Comparison of ENCODE assay signal across 37 cellular contexts in genomic region chr2:232196802-232197201, GRCh38.
"Had no signal": no experiment of that assay in that cellular context is flagged by ENCODE, and none has a peak within 500 bp of the region (broad histone marks: within the 10 kb centered on the region; RNA-seq: fewer than 3 reads in every experiment).

No MANE protein-coding gene starts in this region.

- H3K27ac ChIP-seq: brain microvascular endothelial cell, PC-9, RWPE1, VCaP had no signal

- H3K27me3 ChIP-seq: brain microvascular endothelial cell, MG63 had no signal

- H3K4me2 ChIP-seq: PC-9 had no signal

- ATAC-seq: activated CD8-positive, alpha-beta memory T cell treated with anti-CD3 and anti-CD28 coated beads, Interleukin-2, amount 10 ng/mL, durations not matched to agents 7 days and 5 days; Right ventricle myocardium inferior; SK-N-SH treated with all-trans-retinoic acid at 6 μM for 48 hours had no signal

- H3K27ac Mint-ChIP-seq: activated CD4-positive, alpha-beta memory T cell treated with anti-CD3 and anti-CD28 coated beads, Interleukin-2, amount 10 ng/mL, durations not matched to agents 7 days and 5 days; activated CD8-positive, alpha-beta memory T cell treated with anti-CD3 and anti-CD28 coated beads, Interleukin-2, amount 10 ng/mL, durations not matched to agents 7 days and 5 days; activated naive CD4-positive, alpha-beta T cell treated with anti-CD3 and anti-CD28 coated beads, Interleukin-2, amount 10 ng/mL, durations not matched to agents 7 days and 5 days; activated naive CD8-positive, alpha-beta T cell treated with anti-CD3 and anti-CD28 coated beads for 36 hours had no signal

- H3K4me3 ChIP-seq: MG63, PC-9 had no signal

- H3K4me1 Mint-ChIP-seq: activated CD4-positive, alpha-beta memory T cell treated with anti-CD3 and anti-CD28 coated beads, Interleukin-2, amount 10 ng/mL, durations not matched to agents 7 days and 5 days; activated CD8-positive, alpha-beta memory T cell treated with anti-CD3 and anti-CD28 coated beads, Interleukin-2, amount 10 ng/mL, durations not matched to agents 7 days and 5 days; activated naive CD4-positive, alpha-beta T cell treated with anti-CD3 and anti-CD28 coated beads, Interleukin-2, amount 10 ng/mL, durations not matched to agents 7 days and 5 days; activated naive CD8-positive, alpha-beta T cell treated with anti-CD3 and anti-CD28 coated beads for 36 hours had no signal

- DNase-seq: activated CD4-positive, alpha-beta memory T cell treated with anti-CD3 and anti-CD28 coated beads, Interleukin-2, amount 10 ng/mL, durations not matched to agents 7 days and 5 days; activated CD4-positive, alpha-beta T cell treated with anti-CD3 and anti-CD28 coated beads for 1 hour; activated CD4-positive, alpha-beta T cell treated with anti-CD3 and anti-CD28 coated beads for 48 hours; activated CD4-positive, CD25-positive, alpha-beta regulatory T cell; activated CD8-positive, alpha-beta memory T cell treated with anti-CD3 and anti-CD28 coated beads for 24 hours; activated CD8-positive, alpha-beta memory T cell treated with anti-CD3 and anti-CD28 coated beads, Interleukin-2, amount 10 ng/mL, durations not matched to agents 7 days and 5 days; activated CD8-positive, alpha-beta memory T cell treated with anti-CD3 and anti-CD28 coated beads, Interleukin-2, amount 50 U/mL, for 48 hours; activated effector memory CD4-positive, alpha-beta T cell treated with Interleukin-2 at 50 U/mL for 16 hours; activated naive CD4-positive, alpha-beta T cell treated with anti-CD3 and anti-CD28 coated beads, Interleukin-2, amount 10 ng/mL, durations not matched to agents 7 days and 5 days; activated naive CD8-positive, alpha-beta T cell treated with anti-CD3 and anti-CD28 coated beads for 36 hours; activated T-cell treated with anti-CD3 and anti-CD28 coated beads, Interleukin-2, amount 50 U/mL, for 48 hours; amniotic stem cell; aorta; brain microvascular endothelial cell; central memory CD4-positive, alpha-beta T cell; Kasumi-1; MG63; NCI-H1048; NCI-H1105 treated with DMSO at 0.1 percent for 48 hours; NCI-H1436; NCI-H1694; NCI-H1930; NCI-H2081 treated with DMSO at 0.1 percent for 48 hours; NCI-H345; NCI-H526; NCI-H748 treated with DMSO at 0.1 percent for 48 hours; NK-92 treated with Interleukin-12 subunit alpha and Interleukin-12 subunit beta, amount 100 ng/mL, for 24 hours; PC-9; SIG-M5; T-helper 1 cell; T-helper 2 cell; T-helper 9 cell had no signal

- H3K4me3 Mint-ChIP-seq: activated CD4-positive, alpha-beta memory T cell treated with anti-CD3 and anti-CD28 coated beads, Interleukin-2, amount 10 ng/mL, durations not matched to agents 7 days and 5 days; activated CD8-positive, alpha-beta memory T cell treated with anti-CD3 and anti-CD28 coated beads, Interleukin-2, amount 10 ng/mL, durations not matched to agents 7 days and 5 days; activated naive CD4-positive, alpha-beta T cell treated with anti-CD3 and anti-CD28 coated beads, Interleukin-2, amount 10 ng/mL, durations not matched to agents 7 days and 5 days; activated naive CD8-positive, alpha-beta T cell treated with anti-CD3 and anti-CD28 coated beads for 36 hours had no signal

- H2AFZ ChIP-seq: PC-9 had no signal

- FAIRE-seq: RCC 7860 had no signal

- H3K36me3 ChIP-seq: brain microvascular endothelial cell had no signal

- H3K27me3 Mint-ChIP-seq: activated CD4-positive, alpha-beta memory T cell treated with anti-CD3 and anti-CD28 coated beads, Interleukin-2, amount 10 ng/mL, durations not matched to agents 7 days and 5 days; activated CD8-positive, alpha-beta memory T cell treated with anti-CD3 and anti-CD28 coated beads, Interleukin-2, amount 10 ng/mL, durations not matched to agents 7 days and 5 days; activated naive CD4-positive, alpha-beta T cell treated with anti-CD3 and anti-CD28 coated beads, Interleukin-2, amount 10 ng/mL, durations not matched to agents 7 days and 5 days; activated naive CD8-positive, alpha-beta T cell treated with anti-CD3 and anti-CD28 coated beads for 36 hours had no signal
